ENCODE assay signal across 9 cellular contexts in the genomic region with DNA sequence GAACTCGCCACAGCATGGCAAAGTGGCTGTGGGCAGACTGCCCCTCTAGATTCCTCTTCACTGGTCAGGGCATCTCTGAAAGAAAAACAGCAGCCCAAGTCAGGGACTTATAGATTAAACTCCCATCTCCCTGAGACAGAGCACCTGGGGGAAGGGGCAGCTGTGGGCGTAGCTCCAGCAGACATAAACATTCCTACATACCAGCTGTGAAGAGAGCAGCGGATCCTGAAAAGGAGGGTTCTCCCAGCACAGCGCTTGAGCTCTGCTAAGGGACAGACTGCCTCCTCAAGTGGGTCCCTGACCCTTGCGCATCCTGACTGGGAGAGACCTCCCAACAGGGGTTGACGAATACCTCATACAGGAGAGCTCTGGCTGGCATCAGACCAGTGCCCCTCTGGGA. TPM values are rescaled to one million over a fixed set of nuclear protein-coding genes. Genes with fewer than 3 reads are reported as not detected.
"Had no signal": no experiment of that assay in that cellular context is flagged by ENCODE, and none has a peak within 500 bp of the region (broad histone marks: within the 10 kb centered on the region; RNA-seq: fewer than 3 reads in every experiment).

No MANE protein-coding gene starts in this region.

- H3K4me1 ChIP-seq: HAP-1 had no signal

- H3K36me3 ChIP-seq: HAP-1 had no signal

- H3K27ac Mint-ChIP-seq: HFFc6, IgD-negative memory B cell had no signal

- DNase-seq: GM23248, HFFc6, KBM-7 had no signal

- H2AFZ ChIP-seq: GM23248 had no signal

- H3K36me3 Mint-ChIP-seq: IgD-negative memory B cell had no signal

- H3K4me3 ChIP-seq: GM23248, HAP-1 had no signal

- ATAC-seq: HCT116, HepG2 had no signal

- H3K4me3 Mint-ChIP-seq: HFFc6, IgD-negative memory B cell had no signal

- H3K27ac ChIP-seq: GM23248, HL-60, KMS-11 had no signal

- H3K4me2 ChIP-seq: KMS-11 had no signal

RNA-seq across cellular contexts. Expression of gene ZMAT1, which starts 18.8 kb away (rescaled TPM):
- total RNA-seq: GM23248 had no signal
